10 cellular contexts compared by ENCODE assay signal in genomic region chr1:32470991-32471694, GRCh38. TPM values are rescaled to one million over a fixed set of nuclear protein-coding genes. Genes with fewer than 3 reads are reported as not detected.
DNase-seq lines count a peak whose midpoint lies in the region; ATAC-seq, FAIRE-seq and TF ChIP-seq lines count a peak whose summit lies in the region.
"Had no signal": no experiment of that assay in that cellular context is flagged by ENCODE, and none has a peak within 500 bp of the region (broad histone marks: within the 10 kb centered on the region; RNA-seq: fewer than 3 reads in every experiment).

No MANE protein-coding gene starts in this region.

- H3K9me1 ChIP-seq in K562 (ENCODE audit: control insufficient read depth, insufficient read depth, low read length), result no peaks in the 10 kb centered on the region

- peaks cover 32 to 57% of the 10 kb centered on the region in 2 experiments for H3K27me3 ChIP-seq in K562 (ENCODE audit: control insufficient read depth in 2 of 2, insufficient read depth in 2 of 2, low read length in 2 of 2)
- peaks cover 0 to 34% of the 10 kb centered on the region in 2 donors for H3K27me3 ChIP-seq in tibial nerve

- H4K20me1 ChIP-seq in K562 (replicated peaks; ENCODE audit: control insufficient read depth, insufficient read depth, low read length), result 0 out of 2 replicates have a peak, but pooled peaks cover 7% of the 10 kb centered on the region

- H2AFZ ChIP-seq in K562 (ENCODE audit: low read depth, low read length), result 0 out of 2 replicates have a peak overlapping the region, but pooled peaks have one; percentile 7

- POLR2A ChIA-PET in K562 (lab: Yijun Ruan, JAX), result interaction anchor here (0.9 to 1.7 kb wide), 4 partner anchors 9 to 25 kb away, joined by 4 to 6 read pairs (median 4); no protein-coding TSS in a partner anchor

- TF ChIP-seq EP300 in K562 (IDR thresholded peaks at IDR 0.05; ENCODE audit: low read length), result no peak
- no peak for TF ChIP-seq EP300 in tibial nerve (IDR thresholded peaks at IDR 0.05)

- TF ChIP-seq RAD21 in K562 (CRISPR knock-in tag; conservative IDR thresholded peaks at IDR 0.05 in 1 of 2, IDR thresholded peaks at IDR 0.05 in 1 of 2), result peak; percentile 10 to 69; a peak in 2 of 4 replicates

- H3K4me3 ChIP-seq in K562 (no peak overlapping the region), tibial nerve (no peak overlapping the region)
- H3K4me3 ChIP-seq: gastrocnemius medialis had no signal

- H3K4me1 ChIP-seq in K562 (replicated peaks in 1 of 2; ENCODE audit: control insufficient read depth in 2 of 2, insufficient read depth in 2 of 2, low read length in 2 of 2) (peaks cover 0 to 7% of the 10 kb centered on the region in 2 experiments; a peak in 2 of 5 replicates), tibial nerve (no peaks in the 10 kb centered on the region)
- H3K4me1 ChIP-seq: gastrocnemius medialis had no signal

- DNase-seq in AG08396 (ENCODE audit: low spot score), result peak; percentile 41
- peak; percentile 69 to 80 (median 76) for DNase-seq in K562 (ENCODE audit: extremely low read depth in 1 of 4, low spot score in 3 of 4)
- no peak for DNase-seq in left lobe of liver (ENCODE audit: low spot score)
- DNase-seq in tibial nerve (ENCODE audit: low spot score in 2 of 2), result no peak
- DNase-seq: NCI-H1048 had no signal

- intact Hi-C loops in K562 (cut with micrococcal nuclease), result no loop called here

- 20% methylated on average over 28 of the region's 28 CpGs for WGBS in K562 (ENCODE audit: insufficient coverage, low coverage, missing lambda C conversion rate)
- WGBS in tibial nerve, 2 donors, result 69 to 75% methylated on average over 28 of the region's 28 CpGs

- TF ChIP-seq CTCF in GM12872 (IDR thresholded peaks at IDR 0.05; ENCODE audit: insufficient read depth, low read depth, low read length) (peak; percentile 55), K562 (IDR thresholded peaks at IDR 0.05 in 2 of 3, conservative IDR thresholded peaks at IDR 0.05 in 1 of 3; ENCODE audit: insufficient read depth in 2 of 3, low read depth in 1 of 3, low read length in 3 of 3) (peak; percentile 78 to 90 (median 81)), tibial nerve (IDR thresholded peaks at IDR 0.05) (no peak)

- H3K79me2 ChIP-seq in K562 (ENCODE audit: control insufficient read depth, insufficient read depth, low read length), result no peaks in the 10 kb centered on the region

- no peak overlapping the region for H3K9ac ChIP-seq in K562 (ENCODE audit: insufficient read depth in 1 of 2, low read depth in 2 of 2, low read length in 2 of 2)

- peak; percentile 77 for FAIRE-seq in K562 (lab: Jason Lieb, UNC)

- in situ Hi-C loops in K562 (cut with MboI), result no loop called here

- H3K4me2 ChIP-seq in K562 (ENCODE audit: insufficient read depth, low read length), result no peak overlapping the region; the same call in 1 of the 2 replicates

- CTCF ChIA-PET in K562 (lab: Yijun Ruan, JAX; ENCODE audit: low intra/inter-chr PET ratio), result interaction anchor here (0.6 kb wide), 1 partner anchor 25 kb away, joined by 3 read pairs; no protein-coding TSS in a partner anchor

- TF ChIP-seq POLR2A in K562 (conservative IDR thresholded peaks at IDR 0.05), result no peak
- TF ChIP-seq POLR2A in tibial nerve (IDR thresholded peaks at IDR 0.05), result no peak
- TF ChIP-seq POLR2A in GM18505 (IDR thresholded peaks at IDR 0.05; ENCODE audit: borderline replicate concordance, extremely low read depth, insufficient read depth, insufficient read length), result no peak

- H3K27ac ChIP-seq in K562 (ENCODE audit: extremely low read depth, low read depth, low read length), result no peak overlapping the region
- H3K27ac ChIP-seq in tibial nerve, result no peak overlapping the region
- H3K27ac ChIP-seq: gastrocnemius medialis had no signal

- BruUV-seq in K562 (replicated peaks; lab: Mats Ljungman, UMichigan), result no TSS peak

- H3K9me3 ChIP-seq in K562 (replicated peaks; ENCODE audit: control insufficient read depth, insufficient read depth, low read depth, low read length) (no peaks in the 10 kb centered on the region), tibial nerve (no peaks in the 10 kb centered on the region)
- H3K9me3 ChIP-seq: gastrocnemius medialis had no signal

- ATAC-seq in K562 (peak; percentile 100), left lobe of liver (peak; percentile 44), HG02623 (IDR thresholded peaks at IDR 0.05; ENCODE audit: unreplicated experiment) (no peak), GM18505 (IDR thresholded peaks at IDR 0.05; ENCODE audit: unreplicated experiment) (no peak), GM18519 (IDR thresholded peaks at IDR 0.05; ENCODE audit: low FRiP score, unreplicated experiment) (no peak)

- H3K36me3 ChIP-seq in K562 (ENCODE audit: control insufficient read depth, insufficient read depth, low read length) (no peaks in the 10 kb centered on the region), tibial nerve (no peaks in the 10 kb centered on the region)
- H3K36me3 ChIP-seq: gastrocnemius medialis had no signal

TF ChIP-seq in K562, 482 proteins besides CTCF, POLR2A, EP300 and RAD21 (continues in another document):
- TF ChIP-seq UBTF (IDR thresholded peaks at IDR 0.05; ENCODE audit: borderline replicate concordance in 1 of 2, low read depth in 2 of 2, low read length in 2 of 2) (0 out of 4 replicates have a peak, but pooled peaks of 1 of the 2 experiments have one; percentile 45), CREB1 (IDR thresholded peaks at IDR 0.05) (no peak; the same call in 1 of the 2 replicates), CREB1 (CRISPR knock-in tag; IDR thresholded peaks at IDR 0.05) (peak; percentile 39; the same call in 1 of the 2 replicates), CTBP1 (IDR thresholded peaks at IDR 0.05; ENCODE audit: borderline replicate concordance) (peak; percentile 37; the same call in 1 of the 2 replicates), ZC3H4 (CRISPR knock-in tag; IDR thresholded peaks at IDR 0.05; ENCODE audit: borderline replicate concordance) (0 out of 2 replicates have a peak, but pooled peaks have one; percentile 9), SMC3 (conservative IDR thresholded peaks at IDR 0.05; ENCODE audit: insufficient read depth, low read depth, low read length) (peak; percentile 41; the same call in 1 of the 2 replicates), MAZ (CRISPR knock-in tag; conservative IDR thresholded peaks at IDR 0.05 in 1 of 2, IDR thresholded peaks at IDR 0.05 in 1 of 2) (0 out of 4 replicates have a peak, but pooled peaks of 1 of the 2 experiments have one; percentile 17), CEBPB (tag; IDR thresholded peaks at IDR 0.05) (peak; percentile 100), PYGO2 (tag; IDR thresholded peaks at IDR 0.05) (no peak), KLF16 (IDR thresholded peaks at IDR 0.05) (0 out of 2 replicates have a peak, but pooled peaks have one; percentile 10), MAX (CRISPR knock-in tag; IDR thresholded peaks at IDR 0.05) (peak; percentile 27; the same call in 1 of the 2 replicates), ZFP36 (IDR thresholded peaks at IDR 0.05; ENCODE audit: low read depth, low read length, partially characterized antibody) (peak; percentile 36), ZNF766 (CRISPR knock-in tag; conservative IDR thresholded peaks at IDR 0.05) (0 out of 2 replicates have a peak, but pooled peaks have one; percentile 50)

RNA-seq across cellular contexts. Expression of gene ZBTB8B, which starts 6.3 kb away (rescaled TPM):
- total RNA-seq in K562 (2011; cell fraction: chromatin; rRNA removed; ENCODE audit: low replicate concordance), result not detected in 2 replicates
- not detected in 2 replicates for total RNA-seq in K562 (2011; cell fraction: nucleolus; rRNA removed)
- total RNA-seq in K562 (2011; cell fraction: nucleoplasm; rRNA removed), result not detected in 2 replicates
- total RNA-seq in K562 (2014; rRNA removed) (under 0.01 TPM in 1 of 2 replicates, not detected in the other), K562 (2014; rRNA removed; fragmentation: Illumina TruSeq; extraction: Trizol) (not detected in 2 replicates), K562 (2015; rRNA removed; fragmentation: Illumina TruSeq; extraction: Trizol) (not detected in 2 replicates), K562 (2021) (not detected in 2 replicates), left lobe of liver (not detected), tibial nerve (under 1 TPM in 1 of 4 donors, not detected in 3; 0.21 TPM)
- polyA plus RNA-seq in K562 (2011; rRNA removed) (not detected in 2 replicates), K562 (2014; fragmentation: Illumina TruSeq; extraction: Trizol) (not detected in 2 replicates), K562 (2014; fragmentation: Nextera tagmentation; extraction: Ambion mirVana) (not detected), K562 (2014; rRNA removed) (not detected in 2 replicates)
- polyA plus RNA-seq in K562 (2011; cell fraction: cytosol; rRNA removed), result not detected in 2 replicates
- polyA plus RNA-seq in K562 (2011; cell fraction: nucleus; rRNA removed), result not detected in 2 replicates
- 0.01 TPM in 1 of 2 replicates, not detected in the other for polyA plus RNA-seq in K562 (2012)
- polyA minus RNA-seq in K562 (2011; rRNA and poly(A)+ RNA removed), result not detected in 2 replicates
- not detected in 2 replicates for polyA minus RNA-seq in K562 (2011; cell fraction: cytosol; rRNA and poly(A)+ RNA removed)
- polyA minus RNA-seq in K562 (2011; cell fraction: nucleus; rRNA and poly(A)+ RNA removed), result not detected in 2 replicates
- total RNA-seq: gastrocnemius medialis had no signal

Comparison
In these comparisons a context has a peak if more than half of its experiments do, and no peak if none do; other contexts are left out.
1. DNase-seq: peak in AG08396 (single experiment) and K562 (4 of 4); none in left lobe of liver (single experiment) and tibial nerve (0 of 2).
2. CTCF ChIP-seq: peak in GM12872 (single experiment) and K562 (3 of 3); none in tibial nerve (0 of 5).
3. ATAC-seq: peak in K562 (single experiment) and left lobe of liver (single experiment); none in HG02623 (single experiment), GM18505 (single experiment) and GM18519 (single experiment).